ENCODE assay signal across 8 cellular contexts in the genomic region with DNA sequence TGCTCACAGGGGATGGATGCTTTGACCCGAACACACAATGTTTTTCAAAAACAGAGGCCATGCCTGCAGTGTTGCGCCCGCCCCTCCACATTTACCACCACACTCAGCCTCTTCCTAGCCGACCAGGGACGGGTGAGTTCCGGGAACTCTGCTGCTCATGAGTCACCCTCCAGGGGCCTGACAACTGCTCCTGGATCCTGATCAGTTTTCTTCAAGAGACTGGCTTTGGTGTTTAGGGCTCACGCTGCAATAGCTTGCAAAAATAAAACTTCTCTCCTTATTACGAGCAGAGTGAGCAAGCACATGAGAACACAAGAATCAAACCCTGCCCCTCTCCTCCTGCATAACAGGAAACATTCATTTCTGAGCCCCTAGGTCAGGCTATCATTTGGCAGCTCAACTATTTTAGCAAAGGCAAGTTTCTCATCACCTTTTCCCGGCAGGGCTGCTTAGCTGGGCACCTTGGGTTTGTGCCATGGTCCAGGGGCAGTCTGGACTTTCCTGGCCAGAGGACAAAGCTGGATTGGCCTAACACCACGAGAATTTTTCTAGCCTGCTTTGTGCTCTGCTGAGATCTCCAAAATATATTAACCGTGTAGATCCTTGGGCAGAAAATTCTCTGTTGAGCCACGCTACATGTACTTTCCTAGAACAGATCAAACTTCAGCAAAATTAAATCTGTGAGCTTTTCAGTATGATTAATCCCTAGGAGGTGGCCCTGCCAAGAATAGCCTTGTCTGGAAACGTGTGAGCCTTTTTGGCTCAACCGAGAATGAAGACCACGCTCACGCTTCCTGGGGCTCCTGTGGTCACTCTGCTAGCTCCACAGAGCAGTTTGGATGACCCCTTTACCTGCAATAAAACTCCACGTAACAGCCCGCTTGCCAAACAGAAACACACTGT. TPM values are rescaled to one million over a fixed set of nuclear protein-coding genes. Genes with fewer than 3 reads are reported as not detected.
DNase-seq lines count a peak whose midpoint lies in the region; ATAC-seq and TF ChIP-seq lines count a peak whose summit lies in the region.

No MANE protein-coding gene starts in this region.

- no peaks in the 10 kb centered on the region for H3K79me1 ChIP-seq in mesendoderm (ENCODE audit: low read length)

- H3K36me3 Mint-ChIP-seq in type B pancreatic cell = no peaks in the 10 kb centered on the region

- H3K36me3 ChIP-seq in ACC112 (ENCODE audit: insufficient read depth, low read length) (no peaks in the 10 kb centered on the region), mammary epithelial cell (ENCODE audit: insufficient read depth, low read length) (no peaks in the 10 kb centered on the region), mesendoderm (ENCODE audit: control insufficient read depth, insufficient read depth, low read length) (no peaks in the 10 kb centered on the region)

- H3K9me3 Mint-ChIP-seq in type B pancreatic cell = no peaks in the 10 kb centered on the region

- peak; percentile 88 for DNase-seq in M059J (ENCODE audit: low read depth)
- peak; percentile 72 for DNase-seq in mammary epithelial cell
- peak; percentile 71 for DNase-seq in mesendoderm
- DNase-seq in type B pancreatic cell (ENCODE audit: extremely low spot score, unreplicated experiment) = no peak
- no peak for DNase-seq in ecto neural progenitor cell (ENCODE audit: low spot score)

- H2AFZ ChIP-seq in ACC112 (ENCODE audit: low read length, unreplicated experiment) = peak overlapping the region; percentile 34
- H2AFZ ChIP-seq in mammary epithelial cell (ENCODE audit: low read depth, low read length) = peak overlapping the region; percentile 71

- no peaks in the 10 kb centered on the region for H4K20me1 ChIP-seq in mammary epithelial cell (ENCODE audit: insufficient read depth, low read length)

- peak overlapping the region; percentile 46 for H3K56ac ChIP-seq in mesendoderm (ENCODE audit: low read length)

- peaks cover 30% of the 10 kb centered on the region for H3K4me1 ChIP-seq in ACC112 (ENCODE audit: control insufficient read depth, insufficient read depth, low read length, unreplicated experiment)
- H3K4me1 ChIP-seq in mammary epithelial cell (ENCODE audit: insufficient read depth, low read length) = peaks cover 40% of the 10 kb centered on the region
- H3K4me1 ChIP-seq in mesendoderm (ENCODE audit: control insufficient read depth, low read depth, low read length) = peaks cover 2% of the 10 kb centered on the region

- peak overlapping the region; percentile 57 for H3K4me2 ChIP-seq in mammary epithelial cell (ENCODE audit: insufficient read depth, low read depth, low read length)
- no peak overlapping the region for H3K4me2 ChIP-seq in mesendoderm (ENCODE audit: low read length)

- peak overlapping the region; percentile 75 for H3K27ac ChIP-seq in ACC112 (ENCODE audit: low read depth, low read length)
- H3K27ac ChIP-seq in mammary epithelial cell (ENCODE audit: insufficient read depth, low read depth, low read length) = peak overlapping the region; percentile 72
- no peak overlapping the region for H3K27ac ChIP-seq in mesendoderm (ENCODE audit: low read depth, low read length)

- dilution Hi-C loops in mammary epithelial cell (cut with HindIII; ENCODE audit: low sequenced_read_pairs) = no loop called here

- no TSS peak for BruUV-seq in mammary epithelial cell (replicated peaks; lab: Mats Ljungman, UMichigan)

- H3K27me3 ChIP-seq in ACC112 (ENCODE audit: insufficient read depth, low read length) (no peaks in the 10 kb centered on the region), mammary epithelial cell (ENCODE audit: insufficient read depth, low read length) (no peaks in the 10 kb centered on the region), mesendoderm (ENCODE audit: insufficient read depth, low read length, poor library complexity) (no peaks in the 10 kb centered on the region)

- H2BK5ac ChIP-seq in mesendoderm (ENCODE audit: low read length) = no peak overlapping the region

- CTCF ChIA-PET in mammary epithelial cell (lab: Charles Lee; ENCODE audit: low non-redundant PET) = no interaction called here

- TF ChIP-seq CTCF in mammary epithelial cell (conservative IDR thresholded peaks at IDR 0.05 in 1 of 2, IDR thresholded peaks at IDR 0.05 in 1 of 2; ENCODE audit: extremely low read depth in 1 of 2, insufficient read depth in 1 of 2, low read depth in 1 of 2, low read length in 2 of 2) = no peak
- no peak for TF ChIP-seq CTCF in type B pancreatic cell (conservative IDR thresholded peaks at IDR 0.05)

- H4K5ac ChIP-seq in mesendoderm (ENCODE audit: low read length) = no peak overlapping the region

- no peak overlapping the region for H4K8ac ChIP-seq in mesendoderm (ENCODE audit: low read depth, low read length)

- ATAC-seq in HG03175 (IDR thresholded peaks at IDR 0.05; ENCODE audit: unreplicated experiment) (no peak), GM21360 (IDR thresholded peaks at IDR 0.05; ENCODE audit: unreplicated experiment) (no peak)

- no peak overlapping the region for H2AK5ac ChIP-seq in mesendoderm (ENCODE audit: low read length)

- in situ Hi-C loops in mammary epithelial cell (cut with MboI; ENCODE audit: low sequenced_read_pairs in 2 of 2) = loop anchor here in 1 of 2 donors (5.0 to 10.0 kb wide), 3 partner anchors 55 to 217 kb away; a partner anchor contains a TSS

- H3K4me3 Mint-ChIP-seq in type B pancreatic cell = peak overlapping the region; percentile 68

- H3K9me3 ChIP-seq in mammary epithelial cell (replicated peaks; ENCODE audit: insufficient read depth, low read length) = no peaks in the 10 kb centered on the region

- peak overlapping the region; percentile 51 for H3K4me3 ChIP-seq in ACC112 (ENCODE audit: low read depth, low read length)
- H3K4me3 ChIP-seq in mammary epithelial cell (replicated peaks in 1 of 3; ENCODE audit: insufficient read depth in 1 of 3, low read depth in 2 of 3, low read length in 3 of 3) = no peak overlapping the region
- H3K4me3 ChIP-seq in mesendoderm (ENCODE audit: low read length) = no peak overlapping the region

- H3K9ac ChIP-seq in mammary epithelial cell (ENCODE audit: insufficient read depth, low read length) = peak overlapping the region; percentile 34
- H3K9ac ChIP-seq in mesendoderm (ENCODE audit: low read length) = peak overlapping the region; percentile 15

- WGBS in mammary epithelial cell (ENCODE audit: low coverage, missing lambda C conversion rate) = 21% methylated on average over 17 of the region's 18 CpGs
- WGBS in mesendoderm (ENCODE audit: extremely low coverage, insufficient coverage, low lambda C conversion rate) = no CpG with 5 or more reads among the region's 18 CpGs

- H2BK15ac ChIP-seq in mesendoderm (replicated peaks; ENCODE audit: low read depth) = no peak overlapping the region

- H3K27ac Mint-ChIP-seq in type B pancreatic cell = peak overlapping the region; percentile 90

- H3K79me2 ChIP-seq in ACC112 (ENCODE audit: control insufficient read depth, insufficient read depth, low read length, unreplicated experiment) (no peaks in the 10 kb centered on the region), mammary epithelial cell (ENCODE audit: insufficient read depth, low read length) (no peaks in the 10 kb centered on the region), mesendoderm (ENCODE audit: control insufficient read depth, insufficient read depth, low read length) (no peaks in the 10 kb centered on the region)

- H2BK120ac ChIP-seq in mesendoderm (ENCODE audit: low read depth, low read length) = no peak overlapping the region

- no peak overlapping the region for H3K4ac ChIP-seq in mesendoderm (ENCODE audit: low read depth, low read length)

- H3K4me1 Mint-ChIP-seq in type B pancreatic cell (ENCODE audit: unreplicated experiment) = peaks cover 28% of the 10 kb centered on the region

- no peaks in the 10 kb centered on the region for H3K27me3 Mint-ChIP-seq in type B pancreatic cell

- no peak overlapping the region for H3K23ac ChIP-seq in mesendoderm (ENCODE audit: low read length)

- no peak overlapping the region for H3K18ac ChIP-seq in mesendoderm (ENCODE audit: low read length)

- intact Hi-C loops in mammary epithelial cell (cut with micrococcal nuclease) = loop anchor here (1.0 to 5.0 kb wide), 4 partner anchors 53 to 145 kb away; a partner anchor contains a TSS

RNA-seq across cellular contexts. Expression of a gene that starts 52.7 kb away (rescaled TPM):
- total RNA-seq in M059J (2014; rRNA removed; shearing (Covaris generic)) = 0.07 TPM in 1 of 2 replicates, not detected in the other
- under 1 TPM in 1 of 2 donors, not detected in 1; 0.21 TPM for total RNA-seq in mammary epithelial cell
- 0.17 TPM for polyA plus RNA-seq in mammary epithelial cell
- not detected for polyA minus RNA-seq in mammary epithelial cell
- polyA plus RNA-seq in mesendoderm (2013, experiment 1 of 2) = 0.49 TPM
- 0.56 TPM for polyA plus RNA-seq in mesendoderm (2013, experiment 2 of 2)
- total RNA-seq in type B pancreatic cell (ENCODE audit: low replicate concordance) = not detected in 2 replicates

Comparison
In these comparisons a context has a peak if more than half of its experiments do, and no peak if none do; other contexts are left out.
1. DNase-seq: peak in M059J (single experiment), mammary epithelial cell (single experiment) and mesendoderm (single experiment); none in type B pancreatic cell (single experiment) and ecto neural progenitor cell (single experiment).